Comparison of ENCODE assay signal across 16 cellular contexts in genomic region chr6:93886416-93886815, GRCh38.
DNase-seq lines count a peak whose midpoint lies in the region; FAIRE-seq and TF ChIP-seq lines count a peak whose summit lies in the region.
"Had no signal": no experiment of that assay in that cellular context is flagged by ENCODE, and none has a peak within 500 bp of the region (broad histone marks: within the 10 kb centered on the region; RNA-seq: fewer than 3 reads in every experiment).

No MANE protein-coding gene starts in this region.

- no peak overlapping the region for H4K8ac ChIP-seq in mesenchymal stem cell (ENCODE audit: low read length)

- no peak overlapping the region for H3K4ac ChIP-seq in mesenchymal stem cell (ENCODE audit: low read depth in 1 of 2, low read length in 2 of 2)

- H2AK5ac ChIP-seq in mesenchymal stem cell (ENCODE audit: low read length, severe bottlenecking) = no peak overlapping the region

- H3K4me3 Mint-ChIP-seq in astrocyte (ENCODE audit: unreplicated experiment) (no peak overlapping the region), chondrocyte (ENCODE audit: unreplicated experiment) (peak overlapping the region; percentile 43)
- H3K4me3 Mint-ChIP-seq: CD8-positive, alpha-beta memory T cell; HFFc6 had no signal

- no peaks in the 10 kb centered on the region for H3K79me2 ChIP-seq in astrocyte (ENCODE audit: insufficient read depth, low read length)

- DNase-seq in astrocyte (ENCODE audit: low read depth) (no peak), chondrocyte (ENCODE audit: low spot score) (no peak), mesenchymal stem cell (no peak), smooth muscle cell of the brain vasculature (ENCODE audit: low read depth, low spot score) (peak; percentile 95), DMS 273 treated with DMSO at 0.1 percent for 48 hours (lab: John Stamatoyannopoulos, UW) (no peak), NCI-H2227 treated with DMSO at 0.1 percent for 48 hours (lab: John Stamatoyannopoulos, UW) (no peak)
- DNase-seq in activated naive CD4-positive, alpha-beta T cell (lab: John Stamatoyannopoulos, UW) = no peak
- DNase-seq: 8988T; AML-193; Caco-2; CD8-positive, alpha-beta memory T cell; HCEC 1CT; HFFc6 had no signal

- H3K27me3 ChIP-seq in astrocyte (ENCODE audit: insufficient read depth, low read length) (no peaks in the 10 kb centered on the region), mesenchymal stem cell (ENCODE audit: control insufficient read depth in 1 of 2, insufficient read depth in 1 of 2, low read length in 2 of 2) (no peaks in the 10 kb centered on the region)
- H3K27me3 ChIP-seq: BLaER1 had no signal

- H3K4me1 ChIP-seq in astrocyte (ENCODE audit: insufficient read depth, low read length) = no peaks in the 10 kb centered on the region
- H3K4me1 ChIP-seq in mesenchymal stem cell (ENCODE audit: control insufficient read depth, insufficient read depth, low read depth, low read length) = no peaks in the 10 kb centered on the region
- H3K4me1 ChIP-seq: BLaER1, Caco-2 had no signal

- 84% methylated on average over 2 of the region's 4 CpGs for WGBS in mesenchymal stem cell

- H3K27ac ChIP-seq in astrocyte (ENCODE audit: low read depth, low read length) (no peak overlapping the region), mesenchymal stem cell (ENCODE audit: low read length, poor library complexity, severe bottlenecking) (peak overlapping the region; percentile 82)
- H3K27ac ChIP-seq: BLaER1 had no signal

- H2BK120ac ChIP-seq in mesenchymal stem cell (ENCODE audit: low read depth, low read length) = no peak overlapping the region

- no peak for FAIRE-seq in astrocyte (lab: Jason Lieb, UNC)
- FAIRE-seq: HepG2, HTR-8/SVneo had no signal

- no peak overlapping the region for H3K9ac ChIP-seq in astrocyte (ENCODE audit: low read length)
- H3K9ac ChIP-seq in mesenchymal stem cell (ENCODE audit: low read length) = no peak overlapping the region
- H3K9ac ChIP-seq: BLaER1 had no signal

- no peak overlapping the region for H3K18ac ChIP-seq in mesenchymal stem cell (ENCODE audit: low read depth in 1 of 2, low read length in 2 of 2)

- H4K91ac ChIP-seq in mesenchymal stem cell (ENCODE audit: low read length) = no peak overlapping the region

- no peaks in the 10 kb centered on the region for H3K9me3 Mint-ChIP-seq in astrocyte (ENCODE audit: unreplicated experiment)
- peaks cover 8% of the 10 kb centered on the region for H3K9me3 Mint-ChIP-seq in chondrocyte (ENCODE audit: low read depth)

- no peak overlapping the region for H2BK5ac ChIP-seq in mesenchymal stem cell (ENCODE audit: low read depth, low read length, poor library complexity, severe bottlenecking)

- H3K4me3 ChIP-seq in astrocyte (ENCODE audit: insufficient read depth, low read depth, low read length) (no peak overlapping the region), mesenchymal stem cell (ENCODE audit: insufficient read depth in 1 of 2, low read depth in 1 of 2, low read length in 2 of 2) (no peak overlapping the region)
- H3K4me3 ChIP-seq: BLaER1 had no signal

- H3K36me3 Mint-ChIP-seq in astrocyte (ENCODE audit: low read depth, unreplicated experiment) (no peaks in the 10 kb centered on the region), chondrocyte (ENCODE audit: low read depth) (peaks cover 1% of the 10 kb centered on the region)
- H3K36me3 Mint-ChIP-seq: CD8-positive, alpha-beta memory T cell had no signal

- no peaks in the 10 kb centered on the region for H3K9me3 ChIP-seq in astrocyte (ENCODE audit: insufficient read depth, low read depth, low read length)
- no peaks in the 10 kb centered on the region for H3K9me3 ChIP-seq in mesenchymal stem cell (ENCODE audit: control insufficient read depth, low read length)
- H3K9me3 ChIP-seq: BLaER1, Caco-2 had no signal

- H2AFZ ChIP-seq in astrocyte (ENCODE audit: low read depth, low read length) = no peak overlapping the region
- no peak overlapping the region for H2AFZ ChIP-seq in mesenchymal stem cell (ENCODE audit: low read depth, low read length)

- H3K79me1 ChIP-seq in mesenchymal stem cell (replicated peaks; ENCODE audit: low read length, poor library complexity, severe bottlenecking) = no peaks in the 10 kb centered on the region

- no peak overlapping the region for H3K23ac ChIP-seq in mesenchymal stem cell (ENCODE audit: low read length in 2 of 2)

- TF ChIP-seq CTCF in astrocyte (IDR thresholded peaks at IDR 0.05; ENCODE audit: insufficient read depth, low read depth, low read length) = no peak
- no peak for TF ChIP-seq CTCF in chondrocyte (IDR thresholded peaks at IDR 0.05)

- no peaks in the 10 kb centered on the region for H3K4me1 Mint-ChIP-seq in astrocyte (ENCODE audit: low read depth, unreplicated experiment)
- H3K4me1 Mint-ChIP-seq in chondrocyte (ENCODE audit: low read depth) = peaks cover 46% of the 10 kb centered on the region
- H3K4me1 Mint-ChIP-seq: CD8-positive, alpha-beta memory T cell had no signal

- no peaks in the 10 kb centered on the region for H4K20me1 ChIP-seq in astrocyte (ENCODE audit: insufficient read depth, low read length)
- H4K20me1 ChIP-seq: BLaER1 had no signal

- no peak overlapping the region for H2BK15ac ChIP-seq in mesenchymal stem cell (ENCODE audit: low read depth, poor library complexity, severe bottlenecking)

- H3K4me2 ChIP-seq in astrocyte (ENCODE audit: low read length) = peak overlapping the region; percentile 34
- H3K4me2 ChIP-seq in mesenchymal stem cell (ENCODE audit: low read length, poor library complexity, severe bottlenecking) = peak overlapping the region; percentile 13
- H3K4me2 ChIP-seq: BLaER1 had no signal

- H3K27ac Mint-ChIP-seq in astrocyte (ENCODE audit: unreplicated experiment) = no peak overlapping the region
- H3K27ac Mint-ChIP-seq in chondrocyte (ENCODE audit: unreplicated experiment) = peak overlapping the region; percentile 60
- H3K27ac Mint-ChIP-seq: CD8-positive, alpha-beta memory T cell; HFFc6 had no signal

- H3K14ac ChIP-seq in mesenchymal stem cell (ENCODE audit: low read length in 2 of 2) = no peak overlapping the region

- H3K36me3 ChIP-seq in astrocyte (ENCODE audit: insufficient read depth, low read length) = no peaks in the 10 kb centered on the region
- no peaks in the 10 kb centered on the region for H3K36me3 ChIP-seq in mesenchymal stem cell (ENCODE audit: control insufficient read depth in 1 of 2, insufficient read depth in 2 of 2, low read depth in 1 of 2, low read length in 2 of 2)
- H3K36me3 ChIP-seq: BLaER1 had no signal

- H2BK12ac ChIP-seq in mesenchymal stem cell (ENCODE audit: low read length in 2 of 2) = no peak overlapping the region

- no peaks in the 10 kb centered on the region for H3K27me3 Mint-ChIP-seq in astrocyte (ENCODE audit: low read depth, unreplicated experiment)
- no peaks in the 10 kb centered on the region for H3K27me3 Mint-ChIP-seq in chondrocyte (ENCODE audit: low read depth)
- H3K27me3 Mint-ChIP-seq: CD8-positive, alpha-beta memory T cell had no signal
